ENCODE assay signal across 1 cellular context in genomic region chr16:8782673-8783072, GRCh38.
TF ChIP-seq lines count a peak whose summit lies in the region.

No MANE protein-coding gene starts in this region.

TF ChIP-seq in HepG2, 621 proteins besides CTCF, POLR2A, EP300 and RAD21:
- TF ChIP-seq BORCS8-MEF2B (CRISPR knock-in tag; IDR thresholded peaks at IDR 0.05) (no peak), ZNF12 (CRISPR knock-in tag; IDR thresholded peaks at IDR 0.05) (no peak), SMARCE1 (IDR thresholded peaks at IDR 0.05; ENCODE audit: borderline replicate concordance) (no peak), HNRNPUL1 (IDR thresholded peaks at IDR 0.05; ENCODE audit: low read depth, low read length) (no peak), ZNF451 (CRISPR knock-in tag; IDR thresholded peaks at IDR 0.05) (no peak), SIN3A (IDR thresholded peaks at IDR 0.05; ENCODE audit: borderline replicate concordance, low read depth, low read length) (no peak), MTF2 (CRISPR knock-in tag; IDR thresholded peaks at IDR 0.05; ENCODE audit: borderline replicate concordance) (no peak), YY1 (IDR thresholded peaks at IDR 0.05; ENCODE audit: insufficient read depth, insufficient replicate concordance, low read depth, low read length) (no peak), MAFK (conservative IDR thresholded peaks at IDR 0.05 in 1 of 2, IDR thresholded peaks at IDR 0.05 in 1 of 2; ENCODE audit: low read length in 2 of 2) (peak; percentile 50 to 72), FOXO1 (CRISPR knock-in tag; IDR thresholded peaks at IDR 0.05) (no peak), HNRNPH1 (optimal IDR thresholded peaks at IDR 0.05; ENCODE audit: low read depth, low read length) (no peak), MAFF (IDR thresholded peaks at IDR 0.05; ENCODE audit: low read depth, low read length) (peak; percentile 51; the same call in 1 of the 2 replicates)
- TF ChIP-seq, protein P1, sequence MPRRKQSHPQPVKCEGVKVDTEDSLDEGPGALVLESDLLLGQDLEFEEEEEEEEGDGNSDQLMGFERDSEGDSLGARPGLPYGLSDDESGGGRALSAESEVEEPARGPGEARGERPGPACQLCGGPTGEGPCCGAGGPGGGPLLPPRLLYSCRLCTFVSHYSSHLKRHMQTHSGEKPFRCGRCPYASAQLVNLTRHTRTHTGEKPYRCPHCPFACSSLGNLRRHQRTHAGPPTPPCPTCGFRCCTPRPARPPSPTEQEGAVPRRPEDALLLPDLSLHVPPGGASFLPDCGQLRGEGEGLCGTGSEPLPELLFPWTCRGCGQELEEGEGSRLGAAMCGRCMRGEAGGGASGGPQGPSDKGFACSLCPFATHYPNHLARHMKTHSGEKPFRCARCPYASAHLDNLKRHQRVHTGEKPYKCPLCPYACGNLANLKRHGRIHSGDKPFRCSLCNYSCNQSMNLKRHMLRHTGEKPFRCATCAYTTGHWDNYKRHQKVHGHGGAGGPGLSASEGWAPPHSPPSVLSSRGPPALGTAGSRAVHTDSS (CRISPR knock-in tag; conservative IDR thresholded peaks at IDR 0.05) = no peak
- TF ChIP-seq, protein P2, sequence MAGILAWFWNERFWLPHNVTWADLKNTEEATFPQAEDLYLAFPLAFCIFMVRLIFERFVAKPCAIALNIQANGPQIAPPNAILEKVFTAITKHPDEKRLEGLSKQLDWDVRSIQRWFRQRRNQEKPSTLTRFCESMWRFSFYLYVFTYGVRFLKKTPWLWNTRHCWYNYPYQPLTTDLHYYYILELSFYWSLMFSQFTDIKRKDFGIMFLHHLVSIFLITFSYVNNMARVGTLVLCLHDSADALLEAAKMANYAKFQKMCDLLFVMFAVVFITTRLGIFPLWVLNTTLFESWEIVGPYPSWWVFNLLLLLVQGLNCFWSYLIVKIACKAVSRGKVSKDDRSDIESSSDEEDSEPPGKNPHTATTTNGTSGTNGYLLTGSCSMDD (CRISPR knock-in tag; IDR thresholded peaks at IDR 0.05) = no peak
